ENCODE assay signal across 8 cellular contexts in the genomic region with DNA sequence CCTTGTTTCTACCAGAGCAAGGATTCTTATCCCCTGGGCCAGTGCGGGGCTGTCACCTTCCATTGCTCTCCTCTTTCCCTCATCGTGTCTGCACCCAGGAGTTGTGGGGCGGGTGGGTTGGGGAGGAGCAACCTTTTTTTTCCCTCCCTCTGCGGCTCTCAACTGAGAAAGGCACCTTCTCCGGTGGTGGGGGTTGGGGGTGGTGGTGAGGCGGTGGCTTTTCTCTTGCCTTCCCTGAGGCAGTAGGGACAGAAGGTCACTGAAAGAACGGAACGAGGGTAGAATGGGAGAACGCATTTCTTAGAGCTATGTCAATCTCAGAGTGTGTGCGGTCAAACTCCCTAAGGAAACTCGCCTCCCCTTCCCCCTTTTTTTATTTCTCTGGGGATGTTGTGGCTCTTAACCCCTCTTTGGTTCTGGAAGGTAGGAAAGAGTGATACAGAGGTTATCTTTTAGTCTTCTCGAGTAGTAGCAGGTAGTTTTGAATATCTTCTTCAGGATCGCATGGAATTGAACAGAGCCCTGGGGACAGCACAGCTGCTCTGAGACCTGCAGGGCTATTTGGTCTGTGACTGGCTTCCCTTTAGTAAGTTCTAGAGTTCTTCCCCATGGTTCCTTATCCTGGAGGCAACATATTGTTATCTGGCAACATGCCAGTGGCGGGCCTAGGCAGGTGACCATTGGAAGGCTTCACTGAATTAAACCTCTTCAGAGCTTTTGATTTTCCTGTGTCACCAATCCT. TPM values are rescaled to one million over a fixed set of nuclear protein-coding genes. Genes with fewer than 3 reads are reported as not detected.
DNase-seq lines count a peak whose midpoint lies in the region; ATAC-seq lines count a peak whose summit lies in the region.

No MANE protein-coding gene starts in this region.

- DNase-seq in SIG-M5 treated with dmso at 0.1 percent for 504 hours (lab: John Stamatoyannopoulos, UW; ENCODE audit: unreplicated experiment) (peak; percentile 79), SIG-M5 (lab: John Stamatoyannopoulos, UW) (no peak), NCI-H510A treated with DMSO at 0.1 percent for 48 hours (lab: John Stamatoyannopoulos, UW) (peak; percentile 82)
- peak; percentile 16 to 17 for DNase-seq in activated CD8-positive, alpha-beta memory T cell treated with anti-CD3 and anti-CD28 coated beads for 1 hour (ENCODE audit: extremely low read depth in 1 of 2, low read depth in 1 of 2)
- DNase-seq in effector memory CD4-positive, alpha-beta T cell = peak; percentile 35 to 45 (median 43)
- DNase-seq in stimulated activated CD8-positive, alpha-beta memory T cell treated with anti-CD3 and anti-CD28 coated beads, Interleukin-7, amount 100 ng/mL, for 48 hours (ENCODE audit: extremely low read depth in 1 of 2, low read depth in 1 of 2) = peak; percentile 21 to 44

- no peak for ATAC-seq in GM18511 (IDR thresholded peaks at IDR 0.05; ENCODE audit: unreplicated experiment)

- H3K4me3 ChIP-seq in effector memory CD4-positive, alpha-beta T cell (ENCODE audit: insufficient read depth, low read depth, low read length, poor library complexity, severe bottlenecking) = peak overlapping the region; percentile 90
- peak overlapping the region; percentile 97 for H3K4me3 ChIP-seq in mononuclear cell (ENCODE audit: low read length)

- no peaks in the 10 kb centered on the region for H3K9me3 ChIP-seq in effector memory CD4-positive, alpha-beta T cell (ENCODE audit: control insufficient read depth, low read length)
- H3K9me3 ChIP-seq in mononuclear cell (ENCODE audit: low read depth, low read length) = no peaks in the 10 kb centered on the region

- peaks cover 41% of the 10 kb centered on the region for H3K4me1 ChIP-seq in effector memory CD4-positive, alpha-beta T cell (ENCODE audit: control insufficient read depth, insufficient read depth, low read length, poor library complexity, severe bottlenecking)
- peaks cover 44% of the 10 kb centered on the region for H3K4me1 ChIP-seq in mononuclear cell (ENCODE audit: insufficient read depth, low read length)

- no peaks in the 10 kb centered on the region for H3K27me3 ChIP-seq in effector memory CD4-positive, alpha-beta T cell (replicated peaks; ENCODE audit: control insufficient read depth, insufficient read depth, low read length, poor library complexity, severe bottlenecking)
- H3K27me3 ChIP-seq in mononuclear cell (ENCODE audit: insufficient read depth, low read length) = no peaks in the 10 kb centered on the region

- H3K36me3 ChIP-seq in effector memory CD4-positive, alpha-beta T cell (ENCODE audit: control insufficient read depth, insufficient read depth, low read length) = no peaks in the 10 kb centered on the region

- H3K27ac ChIP-seq in effector memory CD4-positive, alpha-beta T cell (ENCODE audit: insufficient read depth, low read length, poor library complexity, severe bottlenecking) = peak overlapping the region; percentile 95

RNA-seq across cellular contexts. Expression of gene CLTC, which starts 1.0 kb away (rescaled TPM):
- total RNA-seq in mononuclear cell = 112 TPM

RNA-seq across cellular contexts. Expression of gene DHX40, which starts 55.3 kb away (rescaled TPM):
- total RNA-seq in mononuclear cell = 85.1 TPM
